In the genomic region with DNA sequence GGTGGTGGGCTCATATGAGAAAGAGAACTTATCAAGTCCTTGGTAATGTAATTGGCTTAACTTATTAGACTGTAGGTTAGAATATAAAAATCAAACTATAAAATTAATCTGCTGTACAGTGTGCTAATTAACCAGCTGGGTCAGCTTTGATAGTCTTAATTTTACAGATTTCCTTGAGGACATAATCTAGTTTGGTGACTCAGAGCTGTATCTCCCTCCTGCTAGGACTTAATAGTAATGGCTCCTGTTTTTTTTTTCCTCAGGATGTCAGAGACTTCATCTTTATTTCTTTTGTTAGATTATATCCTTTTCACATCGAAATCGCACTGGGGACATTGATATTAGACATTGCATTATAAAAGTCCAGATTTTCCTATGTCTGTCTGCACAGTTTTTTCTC, we compare ENCODE assay signal across 18 cellular contexts.
"Had no signal": no experiment of that assay in that cellular context is flagged by ENCODE, and none has a peak within 500 bp of the region (broad histone marks: within the 10 kb centered on the region; RNA-seq: fewer than 3 reads in every experiment).

No MANE protein-coding gene starts in this region.

- H3K4me3 ChIP-seq: gastroesophageal sphincter, tibial artery had no signal

- H3K9me3 Mint-ChIP-seq: activated B cell treated with CpG ODN at 0.5 μM for 24 hours; activated CD4-positive, alpha-beta T cell treated with anti-CD3 and anti-CD28 coated beads, Interleukin-2, amount 10 ng/mL, durations not matched to agents 24 days and 14 days; activated T-cell treated with anti-CD3 and anti-CD28 coated beads, Interleukin-2, amount 50 U/mL, for 72 hours; stimulated activated memory B cell treated with anti-CD40 and anti-IgM and Interleukin-4, amounts not matched to agents 10 μg/mL and 1 μg/mL and 100 μg/mL, for 72 hours had no signal

- ATAC-seq: activated CD8-positive, alpha-beta T cell treated with anti-CD3 and anti-CD28 coated beads, Interleukin-2, amount 10 ng/mL, durations not matched to agents 7 days and 5 days; activated naive CD4-positive, alpha-beta T cell treated with anti-CD3 and anti-CD28 coated beads, Interleukin-2, amount 50 U/mL, for 72 hours; activated T-cell treated with anti-CD3 and anti-CD28 coated beads, Interleukin-2, amount 50 U/mL, for 72 hours; left lobe of liver; naive thymus-derived CD8-positive, alpha-beta T cell; stimulated activated memory B cell treated with anti-CD40 and anti-IgM and Interleukin-4, amounts not matched to agents 10 μg/mL and 1 μg/mL and 100 μg/mL, for 72 hours; T-helper 17 cell had no signal

- H3K36me3 ChIP-seq: gastroesophageal sphincter, heart right ventricle, neutrophil, tibial artery had no signal

- H3K36me3 Mint-ChIP-seq: activated naive CD4-positive, alpha-beta T cell treated with anti-CD3 and anti-CD28 coated beads, Interleukin-2, amount 50 U/mL, for 72 hours; naive thymus-derived CD8-positive, alpha-beta T cell; stimulated activated memory B cell treated with anti-CD40 and anti-IgM and Interleukin-4, amounts not matched to agents 10 μg/mL and 1 μg/mL and 100 μg/mL, for 72 hours had no signal

- H3K4me1 ChIP-seq: tibial artery had no signal

- H3K9me3 ChIP-seq: gastroesophageal sphincter, heart right ventricle, neutrophil, tibial artery had no signal

- H3K4me1 Mint-ChIP-seq: activated B cell treated with CpG ODN at 0.5 μM for 24 hours; stimulated activated memory B cell treated with anti-CD40 and anti-IgM and Interleukin-4, amounts not matched to agents 10 μg/mL and 1 μg/mL and 100 μg/mL, for 72 hours had no signal

- H3K27ac Mint-ChIP-seq: activated B cell treated with CpG ODN at 0.5 μM for 24 hours; activated CD4-positive, alpha-beta T cell treated with anti-CD3 and anti-CD28 coated beads, Interleukin-2, amount 10 ng/mL, durations not matched to agents 24 days and 14 days; activated CD8-positive, alpha-beta T cell treated with anti-CD3 and anti-CD28 coated beads, Interleukin-2, amount 10 ng/mL, durations not matched to agents 7 days and 5 days; activated naive CD4-positive, alpha-beta T cell treated with anti-CD3 and anti-CD28 coated beads, Interleukin-2, amount 50 U/mL, for 72 hours; activated T-cell treated with anti-CD3 and anti-CD28 coated beads, Interleukin-2, amount 50 U/mL, for 72 hours; naive thymus-derived CD8-positive, alpha-beta T cell; stimulated activated memory B cell treated with anti-CD40 and anti-IgM and Interleukin-4, amounts not matched to agents 10 μg/mL and 1 μg/mL and 100 μg/mL, for 72 hours; T-helper 17 cell had no signal

- H3K4me3 Mint-ChIP-seq: activated B cell treated with CpG ODN at 0.5 μM for 24 hours; activated CD4-positive, alpha-beta T cell treated with anti-CD3 and anti-CD28 coated beads, Interleukin-2, amount 10 ng/mL, durations not matched to agents 24 days and 14 days; activated CD8-positive, alpha-beta T cell treated with anti-CD3 and anti-CD28 coated beads, Interleukin-2, amount 10 ng/mL, durations not matched to agents 7 days and 5 days; activated T-cell treated with anti-CD3 and anti-CD28 coated beads, Interleukin-2, amount 50 U/mL, for 72 hours; naive thymus-derived CD8-positive, alpha-beta T cell; stimulated activated memory B cell treated with anti-CD40 and anti-IgM and Interleukin-4, amounts not matched to agents 10 μg/mL and 1 μg/mL and 100 μg/mL, for 72 hours; T-helper 17 cell had no signal

- H3K27ac ChIP-seq: gastroesophageal sphincter, neutrophil, tibial artery had no signal

- H3K27me3 Mint-ChIP-seq: activated B cell treated with CpG ODN at 0.5 μM for 24 hours; stimulated activated memory B cell treated with anti-CD40 and anti-IgM and Interleukin-4, amounts not matched to agents 10 μg/mL and 1 μg/mL and 100 μg/mL, for 72 hours; T-helper 17 cell had no signal

- H3K27me3 ChIP-seq: gastroesophageal sphincter, heart right ventricle, neutrophil, tibial artery had no signal

- DNase-seq: activated B cell treated with CpG ODN at 0.5 μM for 24 hours; activated CD4-positive, alpha-beta T cell treated with anti-CD3 and anti-CD28 coated beads, Interleukin-2, amount 10 ng/mL, durations not matched to agents 24 days and 14 days; activated CD8-positive, alpha-beta memory T cell treated with anti-CD3 and anti-CD28 coated beads, Interleukin-2, amount 50 U/mL, for 4 hours; activated CD8-positive, alpha-beta T cell treated with anti-CD3 and anti-CD28 coated beads, Interleukin-2, amount 10 ng/mL, durations not matched to agents 7 days and 5 days; activated gamma-delta T cell; activated T-cell treated with anti-CD3 and anti-CD28 coated beads, Interleukin-2, amount 50 U/mL, for 72 hours; amniotic stem cell; effector memory CD4-positive, alpha-beta T cell; naive thymus-derived CD8-positive, alpha-beta T cell; stimulated activated CD4-positive, alpha-beta T cell treated with anti-CD3 and anti-CD28 coated beads, Interleukin-2, amount 100 ng/mL, for 48 hours; T-helper 17 cell; tibial artery had no signal
